12 cellular contexts compared by ENCODE assay signal in the genomic region with DNA sequence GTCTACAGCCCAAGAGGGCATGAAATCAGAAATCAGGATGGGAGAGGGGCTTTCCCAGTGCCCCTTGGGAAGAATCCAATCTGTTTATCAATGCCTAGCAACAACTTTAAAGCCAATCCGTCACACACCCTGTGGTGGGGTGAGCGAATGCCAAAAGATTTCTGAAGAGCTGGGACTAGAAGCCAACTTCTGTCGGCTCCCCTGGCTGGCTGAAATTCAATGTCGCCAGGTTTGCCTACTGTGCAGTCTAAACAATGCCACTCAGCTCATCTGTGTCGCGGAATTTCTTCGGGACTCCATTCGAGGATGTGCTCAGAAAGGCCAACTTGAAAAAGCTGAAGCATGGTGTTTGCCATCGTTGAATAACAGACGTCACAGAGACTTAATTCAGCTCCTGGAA. TPM values are rescaled to one million over a fixed set of nuclear protein-coding genes. Genes with fewer than 3 reads are reported as not detected.
"Had no signal": no experiment of that assay in that cellular context is flagged by ENCODE, and none has a peak within 500 bp of the region (broad histone marks: within the 10 kb centered on the region; RNA-seq: fewer than 3 reads in every experiment).

No MANE protein-coding gene starts in this region.

- DNase-seq: activated CD4-positive, alpha-beta T cell treated with anti-CD3 and anti-CD28 coated beads, Interleukin-2, amount 50 U/mL, for 48 hours; immature natural killer cell; kidney glomerular epithelial cell; lower lobe of right lung; naive thymus-derived CD8-positive, alpha-beta T cell; testis; WERI-Rb-1 had no signal

- H3K4me3 ChIP-seq: cardiac muscle cell, lower lobe of right lung, testis, upper lobe of left lung had no signal

- H3K4me1 ChIP-seq: testis had no signal

- H3K27me3 ChIP-seq: cardiac muscle cell, testis, upper lobe of left lung had no signal

- H3K9me3 ChIP-seq: lower lobe of right lung, testis, upper lobe of left lung had no signal

- H3K4me1 Mint-ChIP-seq: immature natural killer cell had no signal

- H3K36me3 ChIP-seq: cardiac muscle cell, lower lobe of right lung, upper lobe of left lung, WERI-Rb-1 had no signal

- H3K27ac ChIP-seq: cardiac muscle cell, lower lobe of right lung, testis, upper lobe of left lung, WERI-Rb-1 had no signal

- H3K4me3 Mint-ChIP-seq: activated naive CD8-positive, alpha-beta T cell; immature natural killer cell; naive thymus-derived CD8-positive, alpha-beta T cell; stimulated activated naive CD8-positive, alpha-beta T cell treated with anti-CD3 and anti-CD28 coated beads, Interleukin-15, Interleukin-2, amounts not matched to agents 100 ng/mL and 50 ng/mL, for 24 hours had no signal

- H3K36me3 Mint-ChIP-seq: activated naive CD8-positive, alpha-beta T cell; immature natural killer cell; naive thymus-derived CD8-positive, alpha-beta T cell had no signal

- H3K9me3 Mint-ChIP-seq: stimulated activated naive CD8-positive, alpha-beta T cell treated with anti-CD3 and anti-CD28 coated beads, Interleukin-15, Interleukin-2, amounts not matched to agents 100 ng/mL and 50 ng/mL, for 24 hours had no signal

- H3K27me3 Mint-ChIP-seq: stimulated activated naive CD8-positive, alpha-beta T cell treated with anti-CD3 and anti-CD28 coated beads, Interleukin-15, Interleukin-2, amounts not matched to agents 100 ng/mL and 50 ng/mL, for 24 hours had no signal

- H3K27ac Mint-ChIP-seq: activated naive CD8-positive, alpha-beta T cell; immature natural killer cell; naive thymus-derived CD8-positive, alpha-beta T cell; stimulated activated naive CD8-positive, alpha-beta T cell treated with anti-CD3 and anti-CD28 coated beads, Interleukin-15, Interleukin-2, amounts not matched to agents 100 ng/mL and 50 ng/mL, for 24 hours had no signal

- ATAC-seq: lower lobe of right lung; naive thymus-derived CD8-positive, alpha-beta T cell had no signal

RNA-seq across cellular contexts. Expression of a gene that starts 31.6 kb away (rescaled TPM):
- total RNA-seq: naive thymus-derived CD8-positive, alpha-beta T cell; T-helper 2 cell treated with Interferon-gamma antibody and Interleukin-4, amounts not matched to agents 100 ng/mL and 5 ng/mL, for 36 hours had no signal
- polyA plus RNA-seq: immature natural killer cell; naive thymus-derived CD8-positive, alpha-beta T cell had no signal
